Comparison of ENCODE assay signal across 15 cellular contexts in genomic region chr17:73786286-73786743, GRCh38.
DNase-seq lines count a peak whose midpoint lies in the region; ATAC-seq, FAIRE-seq and TF ChIP-seq lines count a peak whose summit lies in the region.
"Had no signal": no experiment of that assay in that cellular context is flagged by ENCODE, and none has a peak within 500 bp of the region (broad histone marks: within the 10 kb centered on the region; RNA-seq: fewer than 3 reads in every experiment).

No MANE protein-coding gene starts in this region.

- ATAC-seq in foreskin keratinocyte: peak; percentile 45
- ATAC-seq: psoas muscle, T-cell had no signal

- H3K9me3 ChIP-seq in small intestine (ENCODE audit: control insufficient read depth, low read depth) (no peaks in the 10 kb centered on the region), right atrium auricular region (no peaks in the 10 kb centered on the region)
- H3K9me3 ChIP-seq: psoas muscle, tibial artery had no signal

- no peak for FAIRE-seq in small intestine (lab: Jason Lieb, UNC)

- no peaks in the 10 kb centered on the region for H3K36me3 ChIP-seq in small intestine (ENCODE audit: control insufficient read depth in 2 of 2, insufficient read depth in 2 of 2, low read length in 2 of 2)
- H3K36me3 ChIP-seq in right atrium auricular region: no peaks in the 10 kb centered on the region
- H3K36me3 ChIP-seq: tibial artery had no signal

- H3K27me3 ChIP-seq in foreskin keratinocyte (no peaks in the 10 kb centered on the region), small intestine (ENCODE audit: control insufficient read depth in 2 of 2, insufficient read depth in 2 of 2, low read length in 2 of 2) (no peaks in the 10 kb centered on the region), right atrium auricular region (peaks cover 0 to 5% of the 10 kb centered on the region in 2 donors)

- no peaks in the 10 kb centered on the region for H3K4me1 ChIP-seq in foreskin keratinocyte
- H3K4me1 ChIP-seq in small intestine (ENCODE audit: control insufficient read depth in 2 of 2, insufficient read depth in 1 of 2, low read depth in 1 of 2, low read length in 1 of 2): peaks cover 0 to 2% of the 10 kb centered on the region in 2 donors
- H3K4me1 ChIP-seq in right atrium auricular region: peaks cover 0 to 15% of the 10 kb centered on the region in 2 donors
- H3K4me1 ChIP-seq: psoas muscle, tibial artery had no signal

- DNase-seq in SHP77 (lab: John Stamatoyannopoulos, UW): peak; percentile 37 to 58
- DNase-seq in SHP77 treated with DMSO at 0.1 percent for 48 hours (lab: John Stamatoyannopoulos, UW): no peak
- DNase-seq in NCI-H526 (lab: John Stamatoyannopoulos, UW): peak; percentile 90 to 95
- DNase-seq in foreskin keratinocyte: no peak
- DNase-seq in small intestine: peak; percentile 84
- no peak for DNase-seq in cerebellar cortex (ENCODE audit: low spot score)
- DNase-seq in right atrium auricular region (ENCODE audit: low spot score): no peak
- DNase-seq in AG08396 (ENCODE audit: low spot score): no peak
- DNase-seq: activated gamma-delta T cell; DMS 273 treated with DMSO at 0.1 percent for 48 hours; effector CD4-positive, alpha-beta T cell; immature natural killer cell; psoas muscle; T-cell; tibial artery had no signal

- TF ChIP-seq CTCF in foreskin keratinocyte (conservative IDR thresholded peaks at IDR 0.05): no peak
- TF ChIP-seq CTCF in right atrium auricular region (IDR thresholded peaks at IDR 0.05): no peak

- WGBS in small intestine, 3 donors: 11 to 51% (median 22%) methylated on average over 13 of the region's 13 CpGs

- H3K4me3 ChIP-seq in small intestine (ENCODE audit: low read depth in 1 of 2, low read length in 2 of 2): no peak overlapping the region
- H3K4me3 ChIP-seq in right atrium auricular region: no peak overlapping the region
- H3K4me3 ChIP-seq: psoas muscle, tibial artery had no signal

- no peak overlapping the region for H3K27ac ChIP-seq in foreskin keratinocyte
- peak overlapping the region in 1 of 2 donors; percentile 70 for H3K27ac ChIP-seq in small intestine (ENCODE audit: low read depth in 1 of 2, low read length in 1 of 2)
- H3K27ac ChIP-seq in right atrium auricular region: no peak overlapping the region
- H3K27ac ChIP-seq: psoas muscle, tibial artery had no signal

Comparison
In these comparisons a context has a peak if more than half of its experiments do, and no peak if none do; other contexts are left out.
1. DNase-seq: peak in SHP77 (2 of 2), NCI-H526 (2 of 2) and small intestine (single experiment); none in SHP77 treated with DMSO at 0.1 percent for 48 hours (single experiment), foreskin keratinocyte (0 of 2), cerebellar cortex (single experiment), right atrium auricular region (single experiment) and AG08396 (single experiment).